23 cellular contexts compared by ENCODE assay signal in genomic region chr9:126461029-126461428, GRCh38.
"Had no signal": no experiment of that assay in that cellular context is flagged by ENCODE, and none has a peak within 500 bp of the region (broad histone marks: within the 10 kb centered on the region; RNA-seq: fewer than 3 reads in every experiment).

No MANE protein-coding gene starts in this region.

- ATAC-seq: activated CD4-positive, alpha-beta T cell treated with anti-CD3 and anti-CD28 coated beads for 36 hours; activated naive CD8-positive, alpha-beta T cell treated with anti-CD3 and anti-CD28 coated beads, Interleukin-2, amount 50 U/mL, for 24 hours; activated T-cell treated with anti-CD3 and anti-CD28 coated beads, Interleukin-2, amount 50 U/mL, for 72 hours; esophagus mucosa; left ventricle myocardium superior; natural killer cell; pancreas; right cardiac atrium; stimulated activated naive CD8-positive, alpha-beta T cell treated with anti-CD3 and anti-CD28 coated beads, Interleukin-15, amount 100 ng/mL, for 72 hours had no signal

- H3K4me1 ChIP-seq: pancreas had no signal

- H3K4me1 Mint-ChIP-seq: activated B cell treated with CpG ODN at 0.5 μM for 24 hours; activated CD4-positive, alpha-beta T cell treated with anti-CD3 and anti-CD28 coated beads for 36 hours had no signal

- H3K36me3 Mint-ChIP-seq: natural killer cell had no signal

- H3K9me3 Mint-ChIP-seq: activated B cell treated with CpG ODN at 0.5 μM for 24 hours; activated naive CD4-positive, alpha-beta T cell treated with anti-CD3 and anti-CD28 coated beads for 36 hours; activated naive CD8-positive, alpha-beta T cell treated with anti-CD3 and anti-CD28 coated beads, Interleukin-2, amount 50 U/mL, for 24 hours; activated T-cell treated with anti-CD3 and anti-CD28 coated beads, Interleukin-2, amount 50 U/mL, for 72 hours; natural killer cell; stimulated activated naive CD8-positive, alpha-beta T cell treated with anti-CD3 and anti-CD28 coated beads, Interleukin-15, amount 100 ng/mL, for 72 hours had no signal

- H3K4me3 ChIP-seq: hepatocyte, pancreas, suprapubic skin, tibial nerve had no signal

- H3K36me3 ChIP-seq: pancreas, suprapubic skin had no signal

- H3K27me3 ChIP-seq: hepatocyte, pancreas, suprapubic skin, tibial nerve had no signal

- H3K9me3 ChIP-seq: pancreas, suprapubic skin, tibial nerve had no signal

- H3K4me3 Mint-ChIP-seq: activated B cell treated with CpG ODN at 0.5 μM for 24 hours; activated CD4-positive, alpha-beta T cell treated with anti-CD3 and anti-CD28 coated beads for 36 hours; activated naive CD4-positive, alpha-beta T cell treated with anti-CD3 and anti-CD28 coated beads for 36 hours; activated naive CD8-positive, alpha-beta T cell treated with anti-CD3 and anti-CD28 coated beads, Interleukin-2, amount 50 U/mL, for 24 hours; activated T-cell treated with anti-CD3 and anti-CD28 coated beads, Interleukin-2, amount 50 U/mL, for 72 hours; natural killer cell; stimulated activated naive CD8-positive, alpha-beta T cell treated with anti-CD3 and anti-CD28 coated beads, Interleukin-15, amount 100 ng/mL, for 72 hours had no signal

- H3K27ac ChIP-seq: hepatocyte, pancreas, suprapubic skin had no signal

- H3K27ac Mint-ChIP-seq: activated B cell treated with CpG ODN at 0.5 μM for 24 hours; activated CD4-positive, alpha-beta T cell treated with anti-CD3 and anti-CD28 coated beads for 36 hours; activated naive CD4-positive, alpha-beta T cell treated with anti-CD3 and anti-CD28 coated beads for 36 hours; activated naive CD8-positive, alpha-beta T cell treated with anti-CD3 and anti-CD28 coated beads, Interleukin-2, amount 50 U/mL, for 24 hours; activated T-cell treated with anti-CD3 and anti-CD28 coated beads, Interleukin-2, amount 50 U/mL, for 72 hours; natural killer cell; stimulated activated naive CD8-positive, alpha-beta T cell treated with anti-CD3 and anti-CD28 coated beads, Interleukin-15, amount 100 ng/mL, for 72 hours had no signal

- DNase-seq: activated B cell treated with CpG ODN at 0.5 μM for 24 hours; activated CD4-positive, alpha-beta T cell treated with anti-CD3 and anti-CD28 coated beads for 36 hours; activated CD4-positive, alpha-beta T cell treated with anti-CD3 and anti-CD28 coated beads, Interleukin-2, amount 50 U/mL, for 4 hours; activated effector memory CD4-positive, alpha-beta T cell treated with Interleukin-2 at 50 U/mL for 16 hours; activated naive CD4-positive, alpha-beta T cell treated with anti-CD3 and anti-CD28 coated beads for 36 hours; activated naive CD8-positive, alpha-beta T cell treated with anti-CD3 and anti-CD28 coated beads, Interleukin-2, amount 50 U/mL, for 24 hours; activated T-cell treated with anti-CD3 and anti-CD28 coated beads, Interleukin-2, amount 50 U/mL, for 72 hours; effector CD4-positive, alpha-beta T cell; foreskin melanocyte; left ventricle myocardium superior; mammary epithelial cell; midbrain; natural killer cell; pancreas; right cardiac atrium; stimulated activated CD4-positive, alpha-beta T cell treated with anti-CD3 and anti-CD28 coated beads, Interleukin-12 subunit alpha, Interleukin-12 subunit beta, amount 100 ng/mL, for 4 hours; stimulated activated CD4-positive, alpha-beta T cell treated with anti-CD3 and anti-CD28 coated beads, Interleukin-4, amount 100 ng/mL, for 4 hours; stimulated activated naive CD8-positive, alpha-beta T cell treated with anti-CD3 and anti-CD28 coated beads, Interleukin-15, amount 100 ng/mL, for 72 hours; T-helper 9 cell had no signal

- H3K27me3 Mint-ChIP-seq: activated B cell treated with CpG ODN at 0.5 μM for 24 hours; activated CD4-positive, alpha-beta T cell treated with anti-CD3 and anti-CD28 coated beads for 36 hours; activated naive CD8-positive, alpha-beta T cell treated with anti-CD3 and anti-CD28 coated beads, Interleukin-2, amount 50 U/mL, for 24 hours; stimulated activated naive CD8-positive, alpha-beta T cell treated with anti-CD3 and anti-CD28 coated beads, Interleukin-15, amount 100 ng/mL, for 72 hours had no signal
